1 cellular context compared by ENCODE assay signal in genomic region chr1:10431065-10431730, GRCh38.
TF ChIP-seq lines count a peak whose summit lies in the region.

No MANE protein-coding gene starts in this region.

TF ChIP-seq in SK-N-SH, 30 proteins besides CTCF, POLR2A, EP300 and RAD21 (continued from another document):
- no peak for TF ChIP-seq RCOR1 (IDR thresholded peaks at IDR 0.05; ENCODE audit: low read length)
- TF ChIP-seq FOXJ3 (CRISPR knock-in tag; IDR thresholded peaks at IDR 0.05) = no peak
- TF ChIP-seq MXI1 (IDR thresholded peaks at IDR 0.05; ENCODE audit: low read depth, low read length) = no peak
- no peak for TF ChIP-seq ELF1 (IDR thresholded peaks at IDR 0.05)
- no peak for TF ChIP-seq GABPA (IDR thresholded peaks at IDR 0.05; ENCODE audit: low read depth)
- TF ChIP-seq MAX (IDR thresholded peaks at IDR 0.05; ENCODE audit: low read depth) = no peak
- TF ChIP-seq REST (IDR thresholded peaks at IDR 0.05; ENCODE audit: low read depth, low read length) = no peak
- no peak for TF ChIP-seq JUND (IDR thresholded peaks at IDR 0.05)
